Comparison of ENCODE assay signal across 8 cellular contexts in the genomic region with DNA sequence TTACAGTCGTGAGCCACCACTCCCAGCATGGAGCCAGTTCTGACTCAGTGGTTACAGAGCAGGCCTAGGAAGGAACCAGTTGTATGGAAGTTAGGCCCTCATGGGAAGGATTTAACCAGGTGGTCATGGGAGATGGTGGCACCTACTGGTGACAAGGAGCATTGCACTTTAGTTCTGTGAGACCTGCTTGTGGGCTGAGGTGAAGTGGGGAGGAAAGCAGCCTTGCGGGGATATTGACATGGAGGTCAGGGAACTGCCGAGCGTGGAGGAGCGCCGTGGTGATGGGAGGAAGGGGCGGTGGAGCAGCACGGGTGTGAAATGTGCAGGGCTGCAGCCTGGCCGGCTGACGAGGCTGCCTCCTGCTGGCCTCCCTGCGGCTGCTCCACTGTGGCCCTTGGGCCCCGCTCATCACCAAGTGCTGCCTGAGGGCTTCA.
A peak's percentile ranks its signal among the peaks of the same experiment; 100 is the strongest.
DNase-seq lines count a peak whose midpoint lies in the region; ATAC-seq, FAIRE-seq and TF ChIP-seq lines count a peak whose summit lies in the region.

No MANE protein-coding gene starts in this region.

- H3K27me3 ChIP-seq in NT2/D1 (ENCODE audit: insufficient read depth, insufficient read length) = no peaks in the 10 kb centered on the region

- H3K36me3 ChIP-seq in NT2/D1 (ENCODE audit: insufficient read depth, insufficient read length, low read length) = no peaks in the 10 kb centered on the region

- H3K4me1 ChIP-seq in NT2/D1 (ENCODE audit: insufficient read depth, insufficient read length) = no peaks in the 10 kb centered on the region

- H3K9me3 ChIP-seq in NT2/D1 (ENCODE audit: insufficient read depth, low read length) = peaks cover 8% of the 10 kb centered on the region; the same call in 1 of the 2 replicates

- H3K4me3 ChIP-seq in NT2/D1 (ENCODE audit: insufficient read length, low read depth) = no peak overlapping the region

- H3K9ac ChIP-seq in NT2/D1 (ENCODE audit: insufficient read length, low read depth) = no peak overlapping the region

- ATAC-seq in GM21737 (IDR thresholded peaks at IDR 0.05; ENCODE audit: unreplicated experiment) = no peak
- ATAC-seq in HG03045 (IDR thresholded peaks at IDR 0.05; ENCODE audit: unreplicated experiment) = no peak

- no peak for FAIRE-seq in H54 (lab: Jason Lieb, UNC)

- DNase-seq in COLO829 (ENCODE audit: low spot score) (peak; percentile 83), H54 (ENCODE audit: insufficient read length, low spot score) (peak; percentile 53), NT2/D1 (ENCODE audit: low read depth, low spot score) (peak; percentile 51), glomerular visceral epithelial cell (ENCODE audit: extremely low spot score) (peak; percentile 30)
- DNase-seq in activated T-cell treated with anti-CD3 and anti-CD28 coated beads, Interleukin-2, amount 50 U/mL, for 48 hours = peak; percentile 51 to 66
- DNase-seq in stimulated activated CD4-positive, alpha-beta T cell treated with anti-CD3 and anti-CD28 coated beads, Interleukin-12 subunit alpha, Interleukin-12 subunit beta, amount 100 ng/mL, for 24 hours (ENCODE audit: low read depth in 2 of 2) = peak; percentile 15 to 17

- TF ChIP-seq POLR2A in H54 (IDR thresholded peaks at IDR 0.05; ENCODE audit: low read depth, low read length) = no peak

Comparison
In these comparisons a context has a peak if more than half of its experiments do, and no peak if none do; other contexts are left out.
1. DNase-seq: peak in every context shown above with its lines; median percentile 83 in COLO829; 58 in activated T-cell treated with anti-CD3 and anti-CD28 coated beads, Interleukin-2, amount 50 U/mL, for 48 hours; 53 in H54; 51 in NT2/D1; 30 in glomerular visceral epithelial cell; 16 in stimulated activated CD4-positive, alpha-beta T cell treated with anti-CD3 and anti-CD28 coated beads, Interleukin-12 subunit alpha, Interleukin-12 subunit beta, amount 100 ng/mL, for 24 hours.